15 cellular contexts compared by ENCODE assay signal in genomic region chr2:128373346-128374000, GRCh38. TPM values are rescaled to one million over a fixed set of nuclear protein-coding genes. Genes with fewer than 3 reads are reported as not detected.
A peak's percentile ranks its signal among the peaks of the same experiment; 100 is the strongest.
DNase-seq lines count a peak whose midpoint lies in the region; ATAC-seq and TF ChIP-seq lines count a peak whose summit lies in the region.
"Had no signal": no experiment of that assay in that cellular context is flagged by ENCODE, and none has a peak within 500 bp of the region (broad histone marks: within the 10 kb centered on the region; RNA-seq: fewer than 3 reads in every experiment).

No MANE protein-coding gene starts in this region.

- no peak overlapping the region for H3K4me3 ChIP-seq in SJCRH30
- H3K4me3 ChIP-seq in epithelial cell of esophagus (ENCODE audit: low read length), result no peak overlapping the region
- no peak overlapping the region for H3K4me3 ChIP-seq in neuronal stem cell (ENCODE audit: low read length in 2 of 2)
- H3K4me3 ChIP-seq in tibial nerve, result no peak overlapping the region
- H3K4me3 ChIP-seq: cardiac muscle cell had no signal

- H3K9ac ChIP-seq in neuronal stem cell (ENCODE audit: low read depth, low read length, poor library complexity), result no peak overlapping the region

- DNase-seq in SJCRH30 (no peak), epithelial cell of esophagus (ENCODE audit: low read depth) (peak; percentile 81), neuronal stem cell (ENCODE audit: low spot score) (no peak), tibial nerve (ENCODE audit: low spot score in 2 of 2) (no peak), UCSD-AML1 (lab: John Stamatoyannopoulos, UW; ENCODE audit: unreplicated experiment) (no peak), NCI-H2227 treated with DMSO at 0.1 percent for 48 hours (lab: John Stamatoyannopoulos, UW) (no peak)
- DNase-seq: activated CD4-positive, alpha-beta T cell treated with anti-CD3 and anti-CD28 coated beads for 4 hours; effector CD4-positive, alpha-beta T cell; naive B cell; NCI-H187 treated with DMSO at 0.1 percent for 48 hours; NCI-H510A; retina; T1000 had no signal

- H3K27ac ChIP-seq in SJCRH30 (peak overlapping the region; percentile 39; the same call in 1 of the 2 replicates), neuronal stem cell (replicated peaks; ENCODE audit: low read length) (no peak overlapping the region), tibial nerve (peak overlapping the region in 3 of 4 donors; percentile 4 to 76 (median 62))
- H3K27ac ChIP-seq: cardiac muscle cell had no signal

- H3K4me1 ChIP-seq in SJCRH30, result peaks cover 36% of the 10 kb centered on the region
- H3K4me1 ChIP-seq in neuronal stem cell (ENCODE audit: control insufficient read depth in 2 of 2, insufficient read depth in 1 of 2, low read depth in 1 of 2, low read length in 2 of 2), result peaks cover 23 to 25% of the 10 kb centered on the region in 2 donors
- H3K4me1 ChIP-seq in tibial nerve, result peaks cover 0 to 28% (median 8%) of the 10 kb centered on the region in 4 donors

- peak overlapping the region; percentile 6 for H2BK5ac ChIP-seq in neuronal stem cell (ENCODE audit: low read length)

- no peak overlapping the region for H4K91ac ChIP-seq in neuronal stem cell (ENCODE audit: low read depth, low read length, poor library complexity)

- H3K14ac ChIP-seq in neuronal stem cell (ENCODE audit: low read length), result no peak overlapping the region

- H2BK120ac ChIP-seq in neuronal stem cell (ENCODE audit: low read depth, low read length), result no peak overlapping the region

- peak overlapping the region; percentile 93 for H3K18ac ChIP-seq in neuronal stem cell (ENCODE audit: low read length)

- TF ChIP-seq EP300 in tibial nerve (IDR thresholded peaks at IDR 0.05), result no peak

- peak overlapping the region; percentile 78 for H2BK15ac ChIP-seq in neuronal stem cell (ENCODE audit: low read length)

- H3K36me3 ChIP-seq in SJCRH30, result no peaks in the 10 kb centered on the region
- H3K36me3 ChIP-seq in neuronal stem cell (replicated peaks in 1 of 2; ENCODE audit: control insufficient read depth in 2 of 2, insufficient read depth in 2 of 2, low read length in 2 of 2), result no peaks in the 10 kb centered on the region
- no peaks in the 10 kb centered on the region for H3K36me3 ChIP-seq in tibial nerve
- H3K36me3 ChIP-seq: cardiac muscle cell had no signal

- no peak overlapping the region for H2AFZ ChIP-seq in neuronal stem cell (ENCODE audit: low read length)

- H3K4ac ChIP-seq in neuronal stem cell (ENCODE audit: low read length), result no peak overlapping the region

- peak overlapping the region; percentile 89 for H2AK5ac ChIP-seq in neuronal stem cell (ENCODE audit: low read depth, low read length)

- peak overlapping the region; percentile 96 for H2BK12ac ChIP-seq in neuronal stem cell (ENCODE audit: low read length)

- WGBS in neuronal stem cell (ENCODE audit: extremely low coverage in 2 of 2, insufficient read length in 2 of 2, insufficient replicate concordance in 1 of 2), 2 donors, result no CpG with 5 or more reads among the region's 12 CpGs
- 91 to 95% methylated on average over 11 to 12 of the region's 12 CpGs for WGBS in tibial nerve, 2 donors

- H3K9me3 ChIP-seq in SJCRH30 (replicated peaks) (no peaks in the 10 kb centered on the region), neuronal stem cell (replicated peaks in 1 of 2; ENCODE audit: control insufficient read depth in 2 of 2, insufficient read depth in 1 of 2, low read depth in 1 of 2, low read length in 2 of 2) (no peaks in the 10 kb centered on the region), tibial nerve (no peaks in the 10 kb centered on the region)

- peaks cover 2% of the 10 kb centered on the region for H3K79me1 ChIP-seq in neuronal stem cell (ENCODE audit: low read depth, low read length)

- TF ChIP-seq POLR2A in tibial nerve (IDR thresholded peaks at IDR 0.05), result no peak

- ATAC-seq in GM19463 (IDR thresholded peaks at IDR 0.05; ENCODE audit: unreplicated experiment), result no peak

- no peak overlapping the region for H3K23ac ChIP-seq in neuronal stem cell (ENCODE audit: low read depth, low read length, poor library complexity)

- no peak overlapping the region for H4K8ac ChIP-seq in neuronal stem cell (ENCODE audit: low read depth, low read length)

- TF ChIP-seq CTCF in epithelial cell of esophagus (IDR thresholded peaks at IDR 0.05; ENCODE audit: insufficient read depth, low read depth, low read length, missing control alignments) (no peak), tibial nerve (IDR thresholded peaks at IDR 0.05) (no peak)

- H3K27me3 ChIP-seq in SJCRH30 (no peaks in the 10 kb centered on the region), neuronal stem cell (ENCODE audit: control insufficient read depth in 3 of 3, insufficient read depth in 3 of 3, low read depth in 1 of 3, low read length in 3 of 3) (peaks cover 0 to 16% (median 3%) of the 10 kb centered on the region in 3 experiments), tibial nerve (no peaks in the 10 kb centered on the region)
- H3K27me3 ChIP-seq: cardiac muscle cell had no signal

- no peak overlapping the region for H3K4me2 ChIP-seq in neuronal stem cell (ENCODE audit: insufficient read depth, low read length, poor library complexity, severe bottlenecking)

RNA-seq across cellular contexts. Expression of gene HS6ST1, which starts 54.8 kb away (rescaled TPM):
- 18.8 and 20.0 TPM in 2 replicates for total RNA-seq in SJCRH30 (2014; rRNA removed; shearing (Covaris generic))
- polyA plus RNA-seq in neuronal stem cell (2013, experiment 1 of 2), result 32.8 TPM
- 32.8 TPM for polyA plus RNA-seq in neuronal stem cell (2013, experiment 2 of 2)
- total RNA-seq in tibial nerve, result 10 to 100 TPM; 21.6 to 51.6 (median 39.3) TPM
